Comparison of ENCODE assay signal across 15 cellular contexts in genomic region chr15:51022206-51022605, GRCh38.
A peak's percentile ranks its signal among the peaks of the same experiment; 100 is the strongest.
DNase-seq lines count a peak whose midpoint lies in the region; ATAC-seq and TF ChIP-seq lines count a peak whose summit lies in the region.
"Had no signal": no experiment of that assay in that cellular context is flagged by ENCODE, and none has a peak within 500 bp of the region (broad histone marks: within the 10 kb centered on the region; RNA-seq: fewer than 3 reads in every experiment).

No MANE protein-coding gene starts in this region.

- H4K20me1 ChIP-seq in GM23248 (ENCODE audit: insufficient read depth), result no peaks in the 10 kb centered on the region

- H3K4me3 ChIP-seq in GM23248 (no peak overlapping the region), fibroblast of the aortic adventitia (ENCODE audit: low read depth, low read length) (no peak overlapping the region)
- H3K4me3 ChIP-seq: HAP-1 had no signal

- H3K27ac ChIP-seq in GM23248, result no peak overlapping the region

- peaks cover 14% of the 10 kb centered on the region for H3K4me1 ChIP-seq in GM23248 (ENCODE audit: insufficient read depth)
- H3K4me1 ChIP-seq: Caco-2, HAP-1 had no signal

- no peaks in the 10 kb centered on the region for H3F3A ChIP-seq in GM23248 (ENCODE audit: insufficient read depth)

- H3K9me3 ChIP-seq in GM23248 (ENCODE audit: low read depth), result no peaks in the 10 kb centered on the region
- H3K9me3 ChIP-seq: HAP-1 had no signal

- H3K36me3 ChIP-seq in GM23248 (ENCODE audit: low read depth), result 0 out of 2 replicates have a peak, but pooled peaks cover 4% of the 10 kb centered on the region
- H3K36me3 ChIP-seq: HAP-1 had no signal

- no peak overlapping the region for H3K4me2 ChIP-seq in GM23248 (ENCODE audit: unreplicated experiment)

- no peak for ATAC-seq in stimulated activated naive CD8-positive, alpha-beta T cell treated with anti-CD3 and anti-CD28 coated beads, Interleukin-15, Interleukin-2, amounts not matched to agents 100 U/mL and 50 U/mL, for 24 hours
- no peak for ATAC-seq in GM19467 (IDR thresholded peaks at IDR 0.05; ENCODE audit: unreplicated experiment)
- ATAC-seq: CD8-positive, alpha-beta T cell had no signal

- DNase-seq in GM23248, result peak; percentile 3
- peak; percentile 64 for DNase-seq in LHCN-M2 (ENCODE audit: low read depth)
- DNase-seq in fibroblast of the aortic adventitia (ENCODE audit: low read depth), result peak; percentile 53
- peak; percentile 15 for DNase-seq in superior temporal gyrus (ENCODE audit: extremely low spot score)
- DNase-seq in stimulated activated naive CD8-positive, alpha-beta T cell treated with anti-CD3 and anti-CD28 coated beads, Interleukin-15, Interleukin-2, amounts not matched to agents 100 U/mL and 50 U/mL, for 24 hours, result no peak
- no peak for DNase-seq in retina
- DNase-seq: C1 segment of cervical spinal cord; Caco-2; CD8-positive, alpha-beta T cell; DMS53; DMS79 treated with DMSO at 0.1 percent for 48 hours; GOT3; HFFc6 had no signal

- no peaks in the 10 kb centered on the region for H3K27me3 ChIP-seq in GM23248 (replicated peaks; ENCODE audit: insufficient read depth)

- no peaks in the 10 kb centered on the region for H3K79me2 ChIP-seq in GM23248 (ENCODE audit: insufficient read depth)

- H3K9me2 ChIP-seq in GM23248 (ENCODE audit: insufficient read depth), result no peaks in the 10 kb centered on the region

- no peak overlapping the region for H2AFZ ChIP-seq in GM23248

- H3K9ac ChIP-seq in GM23248, result no peak overlapping the region

- no peak for TF ChIP-seq CTCF in fibroblast of the aortic adventitia (IDR thresholded peaks at IDR 0.05; ENCODE audit: insufficient read depth, low read length)

- in situ Hi-C loops in GM23248 (cut with MboI), result no loop called here

Comparison
In these comparisons a context has a peak if more than half of its experiments do, and no peak if none do; other contexts are left out.
1. DNase-seq: peak in GM23248 (single experiment), LHCN-M2 (single experiment), fibroblast of the aortic adventitia (single experiment) and superior temporal gyrus (single experiment); none in stimulated activated naive CD8-positive, alpha-beta T cell treated with anti-CD3 and anti-CD28 coated beads, Interleukin-15, Interleukin-2, amounts not matched to agents 100 U/mL and 50 U/mL, for 24 hours (single experiment) and retina (single experiment).